ENCODE assay signal across 11 cellular contexts in the genomic region with DNA sequence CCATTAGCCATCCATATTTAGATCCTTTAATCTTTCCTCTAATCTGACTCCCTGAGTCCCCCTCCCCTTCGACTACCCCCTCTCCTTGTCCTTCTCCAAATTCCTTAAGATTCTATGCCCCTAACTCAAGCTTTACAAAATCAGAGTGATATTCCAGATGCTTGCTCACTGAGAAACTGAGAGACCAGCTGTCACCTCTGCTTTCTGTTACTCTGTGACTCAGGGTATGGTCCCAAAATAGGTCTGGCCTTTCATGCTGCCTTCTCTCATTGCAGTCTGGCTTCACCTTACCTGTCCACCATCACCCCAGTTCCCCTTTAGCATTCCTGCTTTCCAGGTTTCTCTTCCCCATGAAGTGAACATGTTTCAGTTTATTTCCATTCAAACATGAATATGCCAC.
A peak's percentile ranks its signal among the peaks of the same experiment; 100 is the strongest.
DNase-seq lines count a peak whose midpoint lies in the region; ATAC-seq and TF ChIP-seq lines count a peak whose summit lies in the region.
"Had no signal": no experiment of that assay in that cellular context is flagged by ENCODE, and none has a peak within 500 bp of the region (broad histone marks: within the 10 kb centered on the region; RNA-seq: fewer than 3 reads in every experiment).

No MANE protein-coding gene starts in this region.

- no peak overlapping the region for H3K18ac ChIP-seq in neuronal stem cell (ENCODE audit: low read length)

- intact Hi-C loops in left ventricle myocardium inferior (cut with micrococcal nuclease): no loop called here

- TF ChIP-seq POLR2A in GM18505 (IDR thresholded peaks at IDR 0.05; ENCODE audit: borderline replicate concordance, extremely low read depth, insufficient read depth, insufficient read length): no peak

- H2BK5ac ChIP-seq in neuronal stem cell (ENCODE audit: low read length): no peak overlapping the region

- TF ChIP-seq CTCF in left ventricle myocardium inferior (IDR thresholded peaks at IDR 0.05; ENCODE audit: borderline replicate concordance): no peak

- ATAC-seq in GM18505 (IDR thresholded peaks at IDR 0.05; ENCODE audit: unreplicated experiment) (peak; percentile 46), GM21447 (IDR thresholded peaks at IDR 0.05; ENCODE audit: unreplicated experiment) (peak; percentile 45), HG03378 (IDR thresholded peaks at IDR 0.05; ENCODE audit: unreplicated experiment) (peak; percentile 41), HG02840 (IDR thresholded peaks at IDR 0.05; ENCODE audit: low FRiP score, unreplicated experiment) (no peak), SK-N-SH treated with all-trans-retinoic acid at 6 μM for 48 hours (no peak)

- H4K91ac ChIP-seq in neuronal stem cell (ENCODE audit: low read depth, low read length, poor library complexity): no peak overlapping the region

- H3K14ac ChIP-seq in neuronal stem cell (ENCODE audit: low read length): no peak overlapping the region

- no peaks in the 10 kb centered on the region for H3K36me3 ChIP-seq in left ventricle myocardium inferior
- no peaks in the 10 kb centered on the region for H3K36me3 ChIP-seq in neuronal stem cell (replicated peaks in 1 of 2; ENCODE audit: control insufficient read depth in 2 of 2, insufficient read depth in 2 of 2, low read length in 2 of 2)

- no peak overlapping the region for H2BK120ac ChIP-seq in neuronal stem cell (ENCODE audit: low read depth, low read length)

- H3K27ac ChIP-seq in left ventricle myocardium inferior (replicated peaks) (peak overlapping the region; percentile 67), neuronal stem cell (replicated peaks; ENCODE audit: low read length) (no peak overlapping the region)

- H3K4me3 ChIP-seq in left ventricle myocardium inferior: no peak overlapping the region
- H3K4me3 ChIP-seq in neuronal stem cell (ENCODE audit: low read length in 2 of 2): no peak overlapping the region

- no peaks in the 10 kb centered on the region for H3K27me3 ChIP-seq in left ventricle myocardium inferior (ENCODE audit: low read depth)
- H3K27me3 ChIP-seq in neuronal stem cell (ENCODE audit: control insufficient read depth in 3 of 3, insufficient read depth in 3 of 3, low read depth in 1 of 3, low read length in 3 of 3): no peaks in the 10 kb centered on the region

- no peaks in the 10 kb centered on the region for H3K79me1 ChIP-seq in neuronal stem cell (ENCODE audit: low read depth, low read length)

- no peak overlapping the region for H2BK15ac ChIP-seq in neuronal stem cell (ENCODE audit: low read length)

- no peak overlapping the region for H4K8ac ChIP-seq in neuronal stem cell (ENCODE audit: low read depth, low read length)

- no peak for DNase-seq in left ventricle myocardium inferior
- DNase-seq in NAMALWA (ENCODE audit: low spot score): no peak
- no peak for DNase-seq in neuronal stem cell (ENCODE audit: low spot score)
- DNase-seq: activated T-cell treated with anti-CD3 and anti-CD28 coated beads, Interleukin-2, amount 50 U/mL, for 4 hours; DMS79; nephron progenitor cell had no signal

- H2AFZ ChIP-seq in neuronal stem cell (ENCODE audit: low read length): no peak overlapping the region

- H3K4ac ChIP-seq in neuronal stem cell (ENCODE audit: low read length): no peak overlapping the region

- no peak overlapping the region for H2BK12ac ChIP-seq in neuronal stem cell (ENCODE audit: low read length)

- no peak overlapping the region for H3K23ac ChIP-seq in neuronal stem cell (ENCODE audit: low read depth, low read length, poor library complexity)

- H3K9ac ChIP-seq in neuronal stem cell (ENCODE audit: low read depth, low read length, poor library complexity): no peak overlapping the region

- H3K4me1 ChIP-seq in left ventricle myocardium inferior: peaks cover 44% of the 10 kb centered on the region
- peaks cover 0 to 6% of the 10 kb centered on the region in 2 donors for H3K4me1 ChIP-seq in neuronal stem cell (ENCODE audit: control insufficient read depth in 2 of 2, insufficient read depth in 1 of 2, low read depth in 1 of 2, low read length in 2 of 2)

- H2AK5ac ChIP-seq in neuronal stem cell (ENCODE audit: low read depth, low read length): no peak overlapping the region

- H3K9me3 ChIP-seq in left ventricle myocardium inferior (replicated peaks): no peaks in the 10 kb centered on the region
- no peaks in the 10 kb centered on the region for H3K9me3 ChIP-seq in neuronal stem cell (replicated peaks in 1 of 2; ENCODE audit: control insufficient read depth in 2 of 2, insufficient read depth in 1 of 2, low read depth in 1 of 2, low read length in 2 of 2)

- no CpG with 5 or more reads among the region's 1 CpG for WGBS in neuronal stem cell (ENCODE audit: extremely low coverage in 2 of 2, insufficient read length in 2 of 2, insufficient replicate concordance in 1 of 2), 2 donors

- no peak overlapping the region for H3K4me2 ChIP-seq in neuronal stem cell (ENCODE audit: insufficient read depth, low read length, poor library complexity, severe bottlenecking)

TF ChIP-seq in SK-N-SH treated with all-trans-retinoic acid at 6 μM for 48 hours, 23 proteins besides CTCF, POLR2A, EP300 and RAD21 (continues in another document):
- TF ChIP-seq ARNTL (CRISPR knock-in tag; IDR thresholded peaks at IDR 0.05; ENCODE audit: borderline replicate concordance, low read depth): no peak
- no peak for TF ChIP-seq PPARA (CRISPR knock-in tag; IDR thresholded peaks at IDR 0.05; ENCODE audit: borderline replicate concordance)
- no peak for TF ChIP-seq ZNF565 (CRISPR knock-in tag; conservative IDR thresholded peaks at IDR 0.05; ENCODE audit: low read depth)
- TF ChIP-seq BACH2 (CRISPR knock-in tag; IDR thresholded peaks at IDR 0.05; ENCODE audit: borderline replicate concordance): no peak
- TF ChIP-seq OSR1 (CRISPR knock-in tag; IDR thresholded peaks at IDR 0.05): no peak
- no peak for TF ChIP-seq RARB (CRISPR knock-in tag; IDR thresholded peaks at IDR 0.05)
- TF ChIP-seq ZFP30 (CRISPR knock-in tag; IDR thresholded peaks at IDR 0.05): no peak
- TF ChIP-seq ZNF8 (CRISPR knock-in tag; IDR thresholded peaks at IDR 0.05): no peak
- TF ChIP-seq, protein P1, sequence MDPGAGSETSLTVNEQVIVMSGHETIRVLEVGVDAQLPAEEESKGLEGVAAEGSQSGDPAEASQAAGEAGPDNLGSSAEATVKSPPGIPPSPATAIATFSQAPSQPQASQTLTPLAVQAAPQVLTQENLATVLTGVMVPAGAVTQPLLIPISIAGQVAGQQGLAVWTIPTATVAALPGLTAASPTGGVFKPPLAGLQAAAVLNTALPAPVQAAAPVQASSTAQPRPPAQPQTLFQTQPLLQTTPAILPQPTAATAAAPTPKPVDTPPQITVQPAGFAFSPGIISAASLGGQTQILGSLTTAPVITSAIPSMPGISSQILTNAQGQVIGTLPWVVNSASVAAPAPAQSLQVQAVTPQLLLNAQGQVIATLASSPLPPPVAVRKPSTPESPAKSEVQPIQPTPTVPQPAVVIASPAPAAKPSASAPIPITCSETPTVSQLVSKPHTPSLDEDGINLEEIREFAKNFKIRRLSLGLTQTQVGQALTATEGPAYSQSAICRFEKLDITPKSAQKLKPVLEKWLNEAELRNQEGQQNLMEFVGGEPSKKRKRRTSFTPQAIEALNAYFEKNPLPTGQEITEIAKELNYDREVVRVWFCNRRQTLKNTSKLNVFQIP (CRISPR knock-in tag; IDR thresholded peaks at IDR 0.05; ENCODE audit: borderline replicate concordance, low read depth): no peak
- no peak for TF ChIP-seq ZNF70 (CRISPR knock-in tag; IDR thresholded peaks at IDR 0.05)
- TF ChIP-seq, protein P2, sequence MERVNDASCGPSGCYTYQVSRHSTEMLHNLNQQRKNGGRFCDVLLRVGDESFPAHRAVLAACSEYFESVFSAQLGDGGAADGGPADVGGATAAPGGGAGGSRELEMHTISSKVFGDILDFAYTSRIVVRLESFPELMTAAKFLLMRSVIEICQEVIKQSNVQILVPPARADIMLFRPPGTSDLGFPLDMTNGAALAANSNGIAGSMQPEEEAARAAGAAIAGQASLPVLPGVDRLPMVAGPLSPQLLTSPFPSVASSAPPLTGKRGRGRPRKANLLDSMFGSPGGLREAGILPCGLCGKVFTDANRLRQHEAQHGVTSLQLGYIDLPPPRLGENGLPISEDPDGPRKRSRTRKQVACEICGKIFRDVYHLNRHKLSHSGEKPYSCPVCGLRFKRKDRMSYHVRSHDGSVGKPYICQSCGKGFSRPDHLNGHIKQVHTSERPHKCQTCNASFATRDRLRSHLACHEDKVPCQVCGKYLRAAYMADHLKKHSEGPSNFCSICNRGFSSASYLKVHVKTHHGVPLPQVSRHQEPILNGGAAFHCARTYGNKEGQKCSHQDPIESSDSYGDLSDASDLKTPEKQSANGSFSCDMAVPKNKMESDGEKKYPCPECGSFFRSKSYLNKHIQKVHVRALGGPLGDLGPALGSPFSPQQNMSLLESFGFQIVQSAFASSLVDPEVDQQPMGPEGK (CRISPR knock-in tag; IDR thresholded peaks at IDR 0.05; ENCODE audit: borderline replicate concordance): no peak
- no peak for TF ChIP-seq ISL1 (CRISPR knock-in tag; IDR thresholded peaks at IDR 0.05)
- TF ChIP-seq CREB5 (CRISPR knock-in tag; IDR thresholded peaks at IDR 0.05; ENCODE audit: low read depth): no peak

Comparison
In these comparisons a context has a peak if more than half of its experiments do, and no peak if none do; other contexts are left out.
1. ATAC-seq: peak in GM18505 (single experiment), GM21447 (single experiment) and HG03378 (single experiment); none in HG02840 (single experiment) and SK-N-SH treated with all-trans-retinoic acid at 6 μM for 48 hours (single experiment).